In the genomic region with DNA sequence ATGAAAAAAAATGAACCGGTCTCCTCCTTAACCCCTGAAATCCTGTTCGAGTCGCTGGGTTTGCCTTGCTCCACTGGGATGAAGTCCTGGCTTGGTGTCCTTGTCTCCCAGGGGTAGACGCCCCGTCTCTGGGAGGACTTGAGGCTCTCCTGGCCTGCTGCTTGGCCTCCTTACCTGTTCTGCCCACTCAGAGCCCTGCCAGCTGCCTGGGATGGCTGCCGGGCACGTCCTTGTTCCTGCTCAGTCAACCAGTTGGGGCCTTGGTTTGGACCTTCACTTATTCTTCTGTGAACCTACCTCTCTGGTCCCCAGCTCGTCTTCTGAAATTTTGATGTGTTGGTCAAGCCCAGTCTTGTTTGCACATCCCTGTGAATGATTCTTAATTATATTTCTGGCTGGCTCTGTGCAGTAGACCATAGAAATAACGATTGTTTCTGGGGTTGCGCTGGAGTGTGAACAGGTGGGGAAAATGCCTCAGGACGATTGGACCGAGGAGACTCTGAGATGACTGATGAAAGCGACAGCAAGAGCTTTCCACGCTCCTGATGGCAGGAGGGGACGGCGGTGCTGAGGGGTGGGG, we compare ENCODE assay signal across 1 cellular context.
TF ChIP-seq lines count a peak whose summit lies in the region.

No MANE protein-coding gene starts in this region.

TF ChIP-seq in K562, 482 proteins besides CTCF, POLR2A, EP300 and RAD21 (continued from another document):
- TF ChIP-seq, protein P1, sequence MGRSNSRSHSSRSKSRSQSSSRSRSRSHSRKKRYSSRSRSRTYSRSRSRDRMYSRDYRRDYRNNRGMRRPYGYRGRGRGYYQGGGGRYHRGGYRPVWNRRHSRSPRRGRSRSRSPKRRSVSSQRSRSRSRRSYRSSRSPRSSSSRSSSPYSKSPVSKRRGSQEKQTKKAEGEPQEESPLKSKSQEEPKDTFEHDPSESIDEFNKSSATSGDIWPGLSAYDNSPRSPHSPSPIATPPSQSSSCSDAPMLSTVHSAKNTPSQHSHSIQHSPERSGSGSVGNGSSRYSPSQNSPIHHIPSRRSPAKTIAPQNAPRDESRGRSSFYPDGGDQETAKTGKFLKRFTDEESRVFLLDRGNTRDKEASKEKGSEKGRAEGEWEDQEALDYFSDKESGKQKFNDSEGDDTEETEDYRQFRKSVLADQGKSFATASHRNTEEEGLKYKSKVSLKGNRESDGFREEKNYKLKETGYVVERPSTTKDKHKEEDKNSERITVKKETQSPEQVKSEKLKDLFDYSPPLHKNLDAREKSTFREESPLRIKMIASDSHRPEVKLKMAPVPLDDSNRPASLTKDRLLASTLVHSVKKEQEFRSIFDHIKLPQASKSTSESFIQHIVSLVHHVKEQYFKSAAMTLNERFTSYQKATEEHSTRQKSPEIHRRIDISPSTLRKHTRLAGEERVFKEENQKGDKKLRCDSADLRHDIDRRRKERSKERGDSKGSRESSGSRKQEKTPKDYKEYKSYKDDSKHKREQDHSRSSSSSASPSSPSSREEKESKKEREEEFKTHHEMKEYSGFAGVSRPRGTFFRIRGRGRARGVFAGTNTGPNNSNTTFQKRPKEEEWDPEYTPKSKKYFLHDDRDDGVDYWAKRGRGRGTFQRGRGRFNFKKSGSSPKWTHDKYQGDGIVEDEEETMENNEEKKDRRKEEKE (IDR thresholded peaks at IDR 0.05; ENCODE audit: borderline replicate concordance in 1 of 2, control insufficient read depth in 1 of 2, low read depth in 2 of 2, low read length in 1 of 2) = no peak
- TF ChIP-seq ZNF347 (CRISPR knock-in tag; IDR thresholded peaks at IDR 0.05; ENCODE audit: low read depth) (no peak), PURB (CRISPR knock-in tag; IDR thresholded peaks at IDR 0.05; ENCODE audit: low read depth) (no peak), TSC22D4 (tag; IDR thresholded peaks at IDR 0.05) (no peak), HEY1 (CRISPR knock-in tag; IDR thresholded peaks at IDR 0.05; ENCODE audit: borderline replicate concordance) (no peak), ZNF277 (CRISPR knock-in tag; IDR thresholded peaks at IDR 0.05; ENCODE audit: borderline replicate concordance) (no peak), ZNF589 (CRISPR knock-in tag; IDR thresholded peaks at IDR 0.05; ENCODE audit: low read depth) (peak; percentile 64), HMGN3 (IDR thresholded peaks at IDR 0.05; ENCODE audit: borderline replicate concordance, extremely low read depth, insufficient read length, low read depth, low read length) (no peak), ZC3H8 (IDR thresholded peaks at IDR 0.05) (no peak), ZNF584 (CRISPR knock-in tag; IDR thresholded peaks at IDR 0.05; ENCODE audit: low read depth) (no peak), ZNF79 (CRISPR knock-in tag; IDR thresholded peaks at IDR 0.05; ENCODE audit: low read depth) (no peak), ZNF398 (CRISPR knock-in tag; IDR thresholded peaks at IDR 0.05) (no peak), ARHGAP35 (IDR thresholded peaks at IDR 0.05; ENCODE audit: partially characterized antibody) (no peak), SNAPC5 (CRISPR knock-in tag; IDR thresholded peaks at IDR 0.05) (no peak), ZNF444 (CRISPR knock-in tag; IDR thresholded peaks at IDR 0.05) (no peak), GTF2E2 (tag; IDR thresholded peaks at IDR 0.05) (no peak), JUN (IDR thresholded peaks at IDR 0.05; ENCODE audit: borderline replicate concordance, low read depth, low read length) (no peak), JUN (CRISPR knock-in tag; IDR thresholded peaks at IDR 0.05; ENCODE audit: borderline replicate concordance) (no peak), FOXK1 (CRISPR knock-in tag; IDR thresholded peaks at IDR 0.05; ENCODE audit: borderline replicate concordance) (no peak), ZNF354B (CRISPR knock-in tag; IDR thresholded peaks at IDR 0.05) (no peak), POLR2AphosphoS5 (IDR thresholded peaks at IDR 0.05; ENCODE audit: control insufficient read depth, insufficient read depth, low read depth, low read length) (no peak), MYC (IDR thresholded peaks at IDR 0.05; ENCODE audit: low read depth, low read length) (no peak; the same call in 1 of the 2 replicates), MYC (CRISPR knock-in tag; IDR thresholded peaks at IDR 0.05; ENCODE audit: borderline replicate concordance, low read depth) (no peak), ZFP1 (CRISPR knock-in tag; IDR thresholded peaks at IDR 0.05) (no peak), KAT8 (IDR thresholded peaks at IDR 0.05; ENCODE audit: low read depth) (no peak), GATA2 (CRISPR knock-in tag; IDR thresholded peaks at IDR 0.05) (no peak), TRIM24 (IDR thresholded peaks at IDR 0.05) (peak in 1 of 2 experiments; percentile 48; a peak in 1 of 4 replicates), EWSR1 (IDR thresholded peaks at IDR 0.05; ENCODE audit: borderline replicate concordance, low read depth, partially characterized antibody) (no peak), ZNF407 (IDR thresholded peaks at IDR 0.05; ENCODE audit: low read depth) (no peak), FOXA1 (IDR thresholded peaks at IDR 0.05; ENCODE audit: borderline replicate concordance) (no peak), ZNF184 (CRISPR knock-in tag; IDR thresholded peaks at IDR 0.05) (no peak)
- TF ChIP-seq, protein P2, sequence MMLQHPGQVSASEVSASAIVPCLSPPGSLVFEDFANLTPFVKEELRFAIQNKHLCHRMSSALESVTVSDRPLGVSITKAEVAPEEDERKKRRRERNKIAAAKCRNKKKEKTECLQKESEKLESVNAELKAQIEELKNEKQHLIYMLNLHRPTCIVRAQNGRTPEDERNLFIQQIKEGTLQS (IDR thresholded peaks at IDR 0.05) = no peak
- TF ChIP-seq, protein P2 (CRISPR knock-in tag; conservative IDR thresholded peaks at IDR 0.05) = no peak
- TF ChIP-seq, protein P3, sequence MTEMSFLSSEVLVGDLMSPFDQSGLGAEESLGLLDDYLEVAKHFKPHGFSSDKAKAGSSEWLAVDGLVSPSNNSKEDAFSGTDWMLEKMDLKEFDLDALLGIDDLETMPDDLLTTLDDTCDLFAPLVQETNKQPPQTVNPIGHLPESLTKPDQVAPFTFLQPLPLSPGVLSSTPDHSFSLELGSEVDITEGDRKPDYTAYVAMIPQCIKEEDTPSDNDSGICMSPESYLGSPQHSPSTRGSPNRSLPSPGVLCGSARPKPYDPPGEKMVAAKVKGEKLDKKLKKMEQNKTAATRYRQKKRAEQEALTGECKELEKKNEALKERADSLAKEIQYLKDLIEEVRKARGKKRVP (CRISPR knock-in tag; IDR thresholded peaks at IDR 0.05) = 0 out of 2 replicates have a peak, but pooled peaks have one; percentile 30
